In genomic region chr19:49147923-49148682, GRCh38 we compare ENCODE assay signal across 1 cellular context.
TF ChIP-seq lines count a peak whose summit lies in the region.

No MANE protein-coding gene starts in this region.

TF ChIP-seq in H1, 55 proteins besides CTCF, POLR2A, EP300 and RAD21:
- TF ChIP-seq POLR2AphosphoS5 (IDR thresholded peaks at IDR 0.05; ENCODE audit: low read depth, low read length), result no peak
- peak; percentile 74 for TF ChIP-seq TAF7 (optimal IDR thresholded peaks at IDR 0.05; ENCODE audit: borderline replicate concordance, low read depth, low read length)
TF ChIP-seq in H1: peak in this region for 1.
